9 cellular contexts compared by ENCODE assay signal in genomic region chrX:10111364-10112148, GRCh38. TPM values are rescaled to one million over a fixed set of nuclear protein-coding genes. Genes with fewer than 3 reads are reported as not detected.
DNase-seq lines count a peak whose midpoint lies in the region; ATAC-seq and TF ChIP-seq lines count a peak whose summit lies in the region.
"Had no signal": no experiment of that assay in that cellular context is flagged by ENCODE, and none has a peak within 500 bp of the region (broad histone marks: within the 10 kb centered on the region; RNA-seq: fewer than 3 reads in every experiment).

No MANE protein-coding gene starts in this region.

- peak overlapping the region; percentile 27 for H4K91ac ChIP-seq in mesenchymal stem cell (ENCODE audit: low read length)

- H3K14ac ChIP-seq in mesenchymal stem cell (ENCODE audit: low read length in 2 of 2) = no peak overlapping the region

- H3K4me3 ChIP-seq in KMS-11 (IDR thresholded peaks at IDR 0.05; ENCODE audit: insufficient read depth, low read depth, low read length) (no peak overlapping the region), mesenchymal stem cell (ENCODE audit: insufficient read depth in 1 of 2, low read depth in 1 of 2, low read length in 2 of 2) (no peak overlapping the region), upper lobe of left lung (no peak overlapping the region)

- H2AK5ac ChIP-seq in mesenchymal stem cell (ENCODE audit: low read length, severe bottlenecking) = no peak overlapping the region

- no peak overlapping the region for H2BK120ac ChIP-seq in mesenchymal stem cell (ENCODE audit: low read depth, low read length)

- ATAC-seq in GM19023 (IDR thresholded peaks at IDR 0.05; ENCODE audit: unreplicated experiment) (peak; percentile 55), upper lobe of left lung (ENCODE audit: low FRiP score in 2 of 2) (peak; percentile 12 to 25), HG03108 (IDR thresholded peaks at IDR 0.05; ENCODE audit: unreplicated experiment) (no peak)

- H3K18ac ChIP-seq in mesenchymal stem cell (ENCODE audit: low read depth in 1 of 2, low read length in 2 of 2) = no peak overlapping the region

- peak; percentile 68 for DNase-seq in activated effector memory CD4-positive, alpha-beta T cell treated with Interleukin-2 at 50 U/mL for 16 hours
- DNase-seq in mesenchymal stem cell (peak; percentile 37), upper lobe of left lung (no peak), NCI-H1048 (lab: John Stamatoyannopoulos, UW) (no peak), HuH-7 (ENCODE audit: low spot score) (no peak)

- peak overlapping the region; percentile 94 for H3K9ac ChIP-seq in KMS-11
- H3K9ac ChIP-seq in mesenchymal stem cell (ENCODE audit: low read length) = no peak overlapping the region

- H3K27ac ChIP-seq in KMS-11 = peak overlapping the region; percentile 100
- H3K27ac ChIP-seq in mesenchymal stem cell (ENCODE audit: low read length, poor library complexity, severe bottlenecking) = no peak overlapping the region
- H3K27ac ChIP-seq in upper lobe of left lung = peak overlapping the region; percentile 39 to 69 (median 51)
- H3K27ac ChIP-seq: HL-60 had no signal

- H3K23ac ChIP-seq in mesenchymal stem cell (ENCODE audit: low read length in 2 of 2) = no peak overlapping the region

- H3K4me2 ChIP-seq in KMS-11 (peak overlapping the region; percentile 100), mesenchymal stem cell (ENCODE audit: low read length, poor library complexity, severe bottlenecking) (no peak overlapping the region)

- no peak for TF ChIP-seq POLR2A in upper lobe of left lung (IDR thresholded peaks at IDR 0.05)

- H3K27me3 ChIP-seq in KMS-11 (ENCODE audit: insufficient read depth, low read depth) (no peaks in the 10 kb centered on the region), mesenchymal stem cell (ENCODE audit: control insufficient read depth in 1 of 2, insufficient read depth in 1 of 2, low read length in 2 of 2) (peaks cover 0 to 5% of the 10 kb centered on the region in 2 experiments), upper lobe of left lung (no peaks in the 10 kb centered on the region)

- H3K79me1 ChIP-seq in mesenchymal stem cell (replicated peaks; ENCODE audit: low read length, poor library complexity, severe bottlenecking) = peaks cover 9% of the 10 kb centered on the region

- H3K4me1 ChIP-seq in KMS-11 (ENCODE audit: low read depth, poor library complexity, severe bottlenecking) = peaks cover 84% of the 10 kb centered on the region
- peaks cover 1% of the 10 kb centered on the region for H3K4me1 ChIP-seq in mesenchymal stem cell (ENCODE audit: control insufficient read depth, insufficient read depth, low read depth, low read length)
- H3K4me1 ChIP-seq in upper lobe of left lung = peaks cover 14 to 18% (median 16%) of the 10 kb centered on the region in 4 donors

- peak in 1 of 4 donors; percentile 89 for TF ChIP-seq EP300 in upper lobe of left lung (IDR thresholded peaks at IDR 0.05)

- peaks cover 27% of the 10 kb centered on the region; the same call in 1 of the 2 replicates for H3K79me2 ChIP-seq in KMS-11 (ENCODE audit: insufficient read depth, low read depth)

- H2BK5ac ChIP-seq in mesenchymal stem cell (ENCODE audit: low read depth, low read length, poor library complexity, severe bottlenecking) = no peak overlapping the region

- 93% methylated on average over 20 of the region's 26 CpGs for WGBS in mesenchymal stem cell
- WGBS in upper lobe of left lung, 2 donors = 75 to 80% methylated on average over 2 to 25 of the region's 26 CpGs

- no peaks in the 10 kb centered on the region for H4K20me1 ChIP-seq in KMS-11 (ENCODE audit: insufficient read depth)

- H4K8ac ChIP-seq in mesenchymal stem cell (ENCODE audit: low read length) = no peak overlapping the region

- no peaks in the 10 kb centered on the region for H3K9me3 ChIP-seq in mesenchymal stem cell (ENCODE audit: control insufficient read depth, low read length)
- no peaks in the 10 kb centered on the region for H3K9me3 ChIP-seq in upper lobe of left lung

- H3K36me3 ChIP-seq in KMS-11 (ENCODE audit: insufficient read depth) (no peaks in the 10 kb centered on the region), mesenchymal stem cell (ENCODE audit: control insufficient read depth in 1 of 2, insufficient read depth in 2 of 2, low read depth in 1 of 2, low read length in 2 of 2) (peaks cover 0 to 33% of the 10 kb centered on the region in 2 experiments), upper lobe of left lung (peaks cover 0 to 7% (median 0%) of the 10 kb centered on the region in 4 donors)

- H2BK15ac ChIP-seq in mesenchymal stem cell (ENCODE audit: low read depth, poor library complexity, severe bottlenecking) = no peak overlapping the region

- no peak overlapping the region for H3K4ac ChIP-seq in mesenchymal stem cell (ENCODE audit: low read depth in 1 of 2, low read length in 2 of 2)

- no peak overlapping the region for H2BK12ac ChIP-seq in mesenchymal stem cell (ENCODE audit: low read length in 2 of 2)

- H2AFZ ChIP-seq in KMS-11 (ENCODE audit: low read depth) (peak overlapping the region; percentile 22; the same call in 1 of the 2 replicates), mesenchymal stem cell (ENCODE audit: low read depth, low read length) (no peak overlapping the region)

- TF ChIP-seq CTCF in KMS-11 (conservative IDR thresholded peaks at IDR 0.05; ENCODE audit: low read depth, low read length) (no peak), upper lobe of left lung (IDR thresholded peaks at IDR 0.05) (no peak)

RNA-seq across cellular contexts. Expression of gene CLCN4, which starts 45.2 kb away (rescaled TPM):
- polyA plus RNA-seq in mesenchymal stem cell (2013, experiment 1 of 2) = 3.0 TPM
- 3.0 TPM for polyA plus RNA-seq in mesenchymal stem cell (2013, experiment 2 of 2)
- total RNA-seq in upper lobe of left lung = 10 to 100 TPM in 3 of 6 donors, 1 to 10 TPM in 3; 5.2 to 26.3 (median 11.7) TPM

Comparison
In these comparisons a context has a peak if more than half of its experiments do, and no peak if none do; other contexts are left out.
1. DNase-seq: peak in activated effector memory CD4-positive, alpha-beta T cell treated with Interleukin-2 at 50 U/mL for 16 hours (single experiment) and mesenchymal stem cell (single experiment); none in upper lobe of left lung (0 of 2), NCI-H1048 (single experiment) and HuH-7 (single experiment).